Comparison of ENCODE assay signal across 10 cellular contexts in genomic region chr5:67187318-67187717, GRCh38. TPM values are rescaled to one million over a fixed set of nuclear protein-coding genes. Genes with fewer than 3 reads are reported as not detected.
DNase-seq lines count a peak whose midpoint lies in the region; ATAC-seq lines count a peak whose summit lies in the region.
"Had no signal": no experiment of that assay in that cellular context is flagged by ENCODE, and none has a peak within 500 bp of the region (broad histone marks: within the 10 kb centered on the region; RNA-seq: fewer than 3 reads in every experiment).

No MANE protein-coding gene starts in this region.

- no peak overlapping the region for H3K4me3 ChIP-seq in effector memory CD4-positive, alpha-beta T cell (ENCODE audit: insufficient read depth, low read depth, low read length, poor library complexity, severe bottlenecking)
- no peak overlapping the region for H3K4me3 ChIP-seq in mesenchymal stem cell (ENCODE audit: insufficient read depth in 1 of 2, low read depth in 1 of 2, low read length in 2 of 2)

- no peak overlapping the region for H3K18ac ChIP-seq in mesenchymal stem cell (ENCODE audit: low read depth in 1 of 2, low read length in 2 of 2)

- H2BK15ac ChIP-seq in mesenchymal stem cell (ENCODE audit: low read depth, poor library complexity, severe bottlenecking), result no peak overlapping the region

- DNase-seq in NAMALWA (ENCODE audit: low spot score) (peak; percentile 67), EL (no peak), mesenchymal stem cell (no peak)
- no peak for DNase-seq in effector memory CD4-positive, alpha-beta T cell
- no peak for DNase-seq in central memory CD4-positive, alpha-beta T cell
- DNase-seq: HFFc6, NCI-H1048 had no signal

- no peak overlapping the region for H3K4ac ChIP-seq in mesenchymal stem cell (ENCODE audit: low read depth in 1 of 2, low read length in 2 of 2)

- no peak overlapping the region for H4K8ac ChIP-seq in mesenchymal stem cell (ENCODE audit: low read length)

- H2AK5ac ChIP-seq in mesenchymal stem cell (ENCODE audit: low read length, severe bottlenecking), result no peak overlapping the region

- H2AFZ ChIP-seq in mesenchymal stem cell (ENCODE audit: low read depth, low read length), result no peak overlapping the region

- no peaks in the 10 kb centered on the region for H3K79me1 ChIP-seq in mesenchymal stem cell (replicated peaks; ENCODE audit: low read length, poor library complexity, severe bottlenecking)

- H3K14ac ChIP-seq in mesenchymal stem cell (ENCODE audit: low read length in 2 of 2), result no peak overlapping the region

- H3K9ac ChIP-seq in mesenchymal stem cell (ENCODE audit: low read length), result no peak overlapping the region

- no peak overlapping the region for H2BK12ac ChIP-seq in mesenchymal stem cell (ENCODE audit: low read length in 2 of 2)

- H3K36me3 ChIP-seq in effector memory CD4-positive, alpha-beta T cell (ENCODE audit: control insufficient read depth, insufficient read depth, low read length), result no peaks in the 10 kb centered on the region
- H3K36me3 ChIP-seq in mesenchymal stem cell (ENCODE audit: control insufficient read depth in 1 of 2, insufficient read depth in 2 of 2, low read depth in 1 of 2, low read length in 2 of 2), result no peaks in the 10 kb centered on the region

- H3K23ac ChIP-seq in mesenchymal stem cell (ENCODE audit: low read length in 2 of 2), result no peak overlapping the region

- no peak overlapping the region for H2BK5ac ChIP-seq in mesenchymal stem cell (ENCODE audit: low read depth, low read length, poor library complexity, severe bottlenecking)

- ATAC-seq in GM18498 (IDR thresholded peaks at IDR 0.05; ENCODE audit: unreplicated experiment) (peak; percentile 82), GM21576 (IDR thresholded peaks at IDR 0.05; ENCODE audit: unreplicated experiment) (peak; percentile 70), GM21737 (IDR thresholded peaks at IDR 0.05; ENCODE audit: unreplicated experiment) (no peak)

- no peaks in the 10 kb centered on the region for H3K9me3 ChIP-seq in effector memory CD4-positive, alpha-beta T cell (ENCODE audit: control insufficient read depth, low read length)
- H3K9me3 ChIP-seq in mesenchymal stem cell (ENCODE audit: control insufficient read depth, low read length), result no peaks in the 10 kb centered on the region

- H3K4me2 ChIP-seq in mesenchymal stem cell (ENCODE audit: low read length, poor library complexity, severe bottlenecking), result no peak overlapping the region

- no peaks in the 10 kb centered on the region for H3K27me3 ChIP-seq in effector memory CD4-positive, alpha-beta T cell (replicated peaks; ENCODE audit: control insufficient read depth, insufficient read depth, low read length, poor library complexity, severe bottlenecking)
- H3K27me3 ChIP-seq in mesenchymal stem cell (ENCODE audit: control insufficient read depth in 1 of 2, insufficient read depth in 1 of 2, low read length in 2 of 2), result no peaks in the 10 kb centered on the region

- H3K4me1 ChIP-seq in effector memory CD4-positive, alpha-beta T cell (ENCODE audit: control insufficient read depth, insufficient read depth, low read length, poor library complexity, severe bottlenecking), result peaks cover 37% of the 10 kb centered on the region
- H3K4me1 ChIP-seq in mesenchymal stem cell (ENCODE audit: control insufficient read depth, insufficient read depth, low read depth, low read length), result no peaks in the 10 kb centered on the region

- peak overlapping the region; percentile 5 for H3K27ac ChIP-seq in effector memory CD4-positive, alpha-beta T cell (ENCODE audit: insufficient read depth, low read length, poor library complexity, severe bottlenecking)
- H3K27ac ChIP-seq in mesenchymal stem cell (ENCODE audit: low read length, poor library complexity, severe bottlenecking), result no peak overlapping the region

- H4K91ac ChIP-seq in mesenchymal stem cell (ENCODE audit: low read length), result no peak overlapping the region

- H2BK120ac ChIP-seq in mesenchymal stem cell (ENCODE audit: low read depth, low read length), result no peak overlapping the region

RNA-seq across cellular contexts. Expression of gene CD180, which starts 9.3 kb away (rescaled TPM):
- not detected for polyA plus RNA-seq in mesenchymal stem cell (2013, experiment 1 of 2)
- not detected for polyA plus RNA-seq in mesenchymal stem cell (2013, experiment 2 of 2)
